8 cellular contexts compared by ENCODE assay signal in genomic region chr2:9333591-9334171, GRCh38.
DNase-seq lines count a peak whose midpoint lies in the region; ATAC-seq and TF ChIP-seq lines count a peak whose summit lies in the region.

No MANE protein-coding gene starts in this region.

- H3K4me3 ChIP-seq in WI38 (ENCODE audit: low read depth, low read length), result no peak overlapping the region
- H3K4me3 ChIP-seq in heart right ventricle, result no peak overlapping the region
- H3K4me3 ChIP-seq in effector memory CD4-positive, alpha-beta T cell (ENCODE audit: insufficient read depth, low read depth, low read length, poor library complexity, severe bottlenecking), result no peak overlapping the region

- H3K36me3 ChIP-seq in heart right ventricle, result peaks cover 0 to 65% (median 0%) of the 10 kb centered on the region in 9 donors
- H3K36me3 ChIP-seq in effector memory CD4-positive, alpha-beta T cell (ENCODE audit: control insufficient read depth, insufficient read depth, low read length), result no peaks in the 10 kb centered on the region

- TF ChIP-seq CTCF in WI38 (IDR thresholded peaks at IDR 0.05; ENCODE audit: low read depth, low read length) (peak; percentile 85), heart right ventricle (IDR thresholded peaks at IDR 0.05) (peak; percentile 44 to 87 (median 69))

- no peaks in the 10 kb centered on the region for H3K9me3 ChIP-seq in heart right ventricle
- no peaks in the 10 kb centered on the region for H3K9me3 ChIP-seq in effector memory CD4-positive, alpha-beta T cell (ENCODE audit: control insufficient read depth, low read length)

- no peak overlapping the region for H3K4me3 Mint-ChIP-seq in activated naive CD8-positive, alpha-beta T cell treated with anti-CD3 and anti-CD28 coated beads, Interleukin-2, amount 50 U/mL, for 24 hours
- no peak overlapping the region for H3K4me3 Mint-ChIP-seq in activated naive CD8-positive, alpha-beta T cell treated with anti-CD3 and anti-CD28 coated beads for 36 hours

- H3K27ac ChIP-seq in heart right ventricle, result peak overlapping the region in 3 of 10 donors; percentile 1 to 39 (median 13)
- H3K27ac ChIP-seq in effector memory CD4-positive, alpha-beta T cell (ENCODE audit: insufficient read depth, low read length, poor library complexity, severe bottlenecking), result no peak overlapping the region

- H3K4me1 Mint-ChIP-seq in activated naive CD8-positive, alpha-beta T cell treated with anti-CD3 and anti-CD28 coated beads, Interleukin-2, amount 50 U/mL, for 24 hours, result peaks cover 9% of the 10 kb centered on the region
- H3K4me1 Mint-ChIP-seq in activated naive CD8-positive, alpha-beta T cell treated with anti-CD3 and anti-CD28 coated beads for 36 hours, result peaks cover 11% of the 10 kb centered on the region

- intact Hi-C loops in heart right ventricle (cut with DNase I), result loop anchor here in 9 of 10 donors (1.0 to 10.0 kb wide), 7 partner anchors 126 to 191 kb away; partner anchors contain the start of gene ASAP2 (in 8 of the 9)

- no peaks in the 10 kb centered on the region for H3K36me3 Mint-ChIP-seq in activated naive CD8-positive, alpha-beta T cell treated with anti-CD3 and anti-CD28 coated beads, Interleukin-2, amount 50 U/mL, for 24 hours (ENCODE audit: low read depth)
- H3K36me3 Mint-ChIP-seq in activated naive CD8-positive, alpha-beta T cell treated with anti-CD3 and anti-CD28 coated beads for 36 hours, result no peaks in the 10 kb centered on the region

- H3K27me3 ChIP-seq in heart right ventricle, result no peaks in the 10 kb centered on the region
- H3K27me3 ChIP-seq in effector memory CD4-positive, alpha-beta T cell (replicated peaks; ENCODE audit: control insufficient read depth, insufficient read depth, low read length, poor library complexity, severe bottlenecking), result no peaks in the 10 kb centered on the region

- DNase-seq in activated naive CD8-positive, alpha-beta T cell treated with anti-CD3 and anti-CD28 coated beads, Interleukin-2, amount 50 U/mL, for 24 hours, result no peak
- no peak for DNase-seq in activated naive CD8-positive, alpha-beta T cell treated with anti-CD3 and anti-CD28 coated beads for 36 hours
- DNase-seq in NCI-H2107 (lab: John Stamatoyannopoulos, UW) (peak; percentile 55), heart right ventricle (peak; percentile 28 to 73), putamen (ENCODE audit: low spot score) (peak; percentile 75)
- no peak for DNase-seq in effector memory CD4-positive, alpha-beta T cell

- WGBS in heart right ventricle, 2 donors, result 39 to 52% methylated on average over 7 of the region's 7 CpGs

- H3K4me1 ChIP-seq in heart right ventricle, result peaks cover 0 to 59% (median 36%) of the 10 kb centered on the region in 9 donors
- no peaks in the 10 kb centered on the region for H3K4me1 ChIP-seq in effector memory CD4-positive, alpha-beta T cell (ENCODE audit: control insufficient read depth, insufficient read depth, low read length, poor library complexity, severe bottlenecking)

- H3K27ac Mint-ChIP-seq in activated naive CD8-positive, alpha-beta T cell treated with anti-CD3 and anti-CD28 coated beads, Interleukin-2, amount 50 U/mL, for 24 hours, result no peak overlapping the region
- H3K27ac Mint-ChIP-seq in activated naive CD8-positive, alpha-beta T cell treated with anti-CD3 and anti-CD28 coated beads for 36 hours, result no peak overlapping the region

- no peaks in the 10 kb centered on the region for H3K9me3 Mint-ChIP-seq in activated naive CD8-positive, alpha-beta T cell treated with anti-CD3 and anti-CD28 coated beads, Interleukin-2, amount 50 U/mL, for 24 hours
- no peaks in the 10 kb centered on the region for H3K9me3 Mint-ChIP-seq in activated naive CD8-positive, alpha-beta T cell treated with anti-CD3 and anti-CD28 coated beads for 36 hours

- ATAC-seq in activated naive CD8-positive, alpha-beta T cell treated with anti-CD3 and anti-CD28 coated beads, Interleukin-2, amount 50 U/mL, for 24 hours, result peak; percentile 45
- peak; percentile 74 to 85 (median 81) for ATAC-seq in heart right ventricle
- ATAC-seq in GM18498 (IDR thresholded peaks at IDR 0.05; ENCODE audit: unreplicated experiment), result no peak

- H3K27me3 Mint-ChIP-seq in activated naive CD8-positive, alpha-beta T cell treated with anti-CD3 and anti-CD28 coated beads, Interleukin-2, amount 50 U/mL, for 24 hours, result no peaks in the 10 kb centered on the region
- H3K27me3 Mint-ChIP-seq in activated naive CD8-positive, alpha-beta T cell treated with anti-CD3 and anti-CD28 coated beads for 36 hours, result no peaks in the 10 kb centered on the region

Comparison
In these comparisons a context has a peak if more than half of its experiments do, and no peak if none do; other contexts are left out.
1. DNase-seq: peak in NCI-H2107 (single experiment), heart right ventricle (2 of 2) and putamen (single experiment); none in activated naive CD8-positive, alpha-beta T cell treated with anti-CD3 and anti-CD28 coated beads, Interleukin-2, amount 50 U/mL, for 24 hours (single experiment), activated naive CD8-positive, alpha-beta T cell treated with anti-CD3 and anti-CD28 coated beads for 36 hours (single experiment) and effector memory CD4-positive, alpha-beta T cell (0 of 3).